ENCODE assay signal across 8 cellular contexts in genomic region chr7:108000875-108001758, GRCh38. TPM values are rescaled to one million over a fixed set of nuclear protein-coding genes. Genes with fewer than 3 reads are reported as not detected.
DNase-seq lines count a peak whose midpoint lies in the region; ATAC-seq and TF ChIP-seq lines count a peak whose summit lies in the region.

No MANE protein-coding gene starts in this region.

- no peaks in the 10 kb centered on the region for H3K9me3 ChIP-seq in iPS-18a (ENCODE audit: control insufficient read depth, low read depth, low read length)

- peaks cover 75% of the 10 kb centered on the region for H3K27me3 Mint-ChIP-seq in activated CD8-positive, alpha-beta memory T cell treated with anti-CD3 and anti-CD28 coated beads, Interleukin-2, amount 10 ng/mL, durations not matched to agents 7 days and 5 days

- H3K4me1 Mint-ChIP-seq in activated CD8-positive, alpha-beta memory T cell treated with anti-CD3 and anti-CD28 coated beads, Interleukin-2, amount 10 ng/mL, durations not matched to agents 7 days and 5 days = peaks cover 16% of the 10 kb centered on the region

- H3K4me3 ChIP-seq in astrocyte of the cerebellum (ENCODE audit: low read depth, low read length) (peak overlapping the region; percentile 74), iPS-18a (ENCODE audit: low read length) (peak overlapping the region; percentile 59), skin epidermis (peak overlapping the region; percentile 40 to 66 (median 51))

- H3K4me1 ChIP-seq in iPS-18a (ENCODE audit: control insufficient read depth, low read depth, low read length) = peaks cover 12% of the 10 kb centered on the region

- H3K4me3 Mint-ChIP-seq in activated CD8-positive, alpha-beta memory T cell treated with anti-CD3 and anti-CD28 coated beads, Interleukin-2, amount 10 ng/mL, durations not matched to agents 7 days and 5 days = peak overlapping the region; percentile 47

- H3K27ac Mint-ChIP-seq in activated CD8-positive, alpha-beta memory T cell treated with anti-CD3 and anti-CD28 coated beads, Interleukin-2, amount 10 ng/mL, durations not matched to agents 7 days and 5 days = no peak overlapping the region

- no peaks in the 10 kb centered on the region for H3K36me3 Mint-ChIP-seq in activated CD8-positive, alpha-beta memory T cell treated with anti-CD3 and anti-CD28 coated beads, Interleukin-2, amount 10 ng/mL, durations not matched to agents 7 days and 5 days

- H3K9ac ChIP-seq in iPS-18a (ENCODE audit: low read length) = peak overlapping the region; percentile 70

- no peaks in the 10 kb centered on the region for H3K36me3 ChIP-seq in iPS-18a (ENCODE audit: control insufficient read depth, low read depth, low read length)

- H3K27ac ChIP-seq in iPS-18a (ENCODE audit: low read length) (no peak overlapping the region), skin epidermis (peak overlapping the region in 18 of 21 experiments; percentile 21 to 92 (median 78))

- H3K27me3 ChIP-seq in iPS-18a (ENCODE audit: control insufficient read depth, insufficient read depth, low read length) = peaks cover 66% of the 10 kb centered on the region

- H3K9me3 Mint-ChIP-seq in activated CD8-positive, alpha-beta memory T cell treated with anti-CD3 and anti-CD28 coated beads, Interleukin-2, amount 10 ng/mL, durations not matched to agents 7 days and 5 days (ENCODE audit: low read depth) = no peaks in the 10 kb centered on the region

- TF ChIP-seq CTCF in astrocyte of the cerebellum (IDR thresholded peaks at IDR 0.05; ENCODE audit: low read depth, low read length, missing control alignments) = peak; percentile 24

- CTCF ChIA-PET in activated CD8-positive, alpha-beta memory T cell treated with anti-CD3 and anti-CD28 coated beads, Interleukin-2, amount 10 ng/mL, durations not matched to agents 7 days and 5 days (lab: Charles Lee) = no interaction called here

- ATAC-seq in activated CD8-positive, alpha-beta memory T cell treated with anti-CD3 and anti-CD28 coated beads, Interleukin-2, amount 10 ng/mL, durations not matched to agents 7 days and 5 days = no peak
- no peak for ATAC-seq in HG03039 (IDR thresholded peaks at IDR 0.05; ENCODE audit: unreplicated experiment)

- in situ Hi-C loops in astrocyte of the cerebellum (cut with HindIII; ENCODE audit: low sequenced_read_pairs) = no loop called here

- DNase-seq in activated CD8-positive, alpha-beta memory T cell treated with anti-CD3 and anti-CD28 coated beads, Interleukin-2, amount 10 ng/mL, durations not matched to agents 7 days and 5 days = no peak
- no peak for DNase-seq in activated CD8-positive, alpha-beta memory T cell treated with anti-CD3 and anti-CD28 coated beads, Interleukin-2, amount 50 U/mL, for 48 hours
- DNase-seq in astrocyte of the cerebellum (ENCODE audit: low read depth) = no peak
- DNase-seq in stimulated activated CD8-positive, alpha-beta memory T cell treated with anti-CD3 and anti-CD28 coated beads, Interleukin-4, amount 100 ng/mL, for 48 hours = no peak
- no peak for DNase-seq in GDM1 (lab: John Stamatoyannopoulos, UW)

RNA-seq across cellular contexts. Expression of gene LAMB1, which starts 1.8 kb away (rescaled TPM):
- not detected for total RNA-seq in activated CD8-positive, alpha-beta memory T cell treated with anti-CD3 and anti-CD28 coated beads, Interleukin-2, amount 10 ng/mL, durations not matched to agents 7 days and 5 days
